20 cellular contexts compared by ENCODE assay signal in the genomic region with DNA sequence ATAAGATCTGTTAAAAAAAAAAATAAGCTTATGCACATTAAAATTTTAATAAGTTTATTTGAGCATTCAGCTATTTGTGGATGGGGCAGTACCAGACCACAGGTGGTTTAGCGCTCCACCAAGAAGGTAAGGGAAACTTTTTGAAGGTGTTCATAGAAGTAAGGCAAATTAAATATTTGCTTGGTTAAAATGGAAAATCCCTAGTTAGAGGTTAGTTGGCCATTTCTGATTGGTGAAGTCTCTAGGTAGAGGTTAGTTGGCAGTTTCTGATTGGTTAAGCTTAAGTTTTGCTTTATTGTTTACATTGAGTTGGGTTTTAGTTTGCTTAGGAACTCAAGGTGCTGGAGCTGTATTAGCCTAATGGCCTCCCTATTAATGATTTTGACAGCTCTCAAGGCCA. TPM values are rescaled to one million over a fixed set of nuclear protein-coding genes. Genes with fewer than 3 reads are reported as not detected.
DNase-seq lines count a peak whose midpoint lies in the region; ATAC-seq and TF ChIP-seq lines count a peak whose summit lies in the region.
"Had no signal": no experiment of that assay in that cellular context is flagged by ENCODE, and none has a peak within 500 bp of the region (broad histone marks: within the 10 kb centered on the region; RNA-seq: fewer than 3 reads in every experiment).

No MANE protein-coding gene starts in this region.

- H3K27me3 ChIP-seq in BE2C, result no peaks in the 10 kb centered on the region
- H3K27me3 ChIP-seq: sigmoid colon had no signal

- no peaks in the 10 kb centered on the region for H3K4me1 ChIP-seq in BE2C
- H3K4me1 ChIP-seq: A549, sigmoid colon had no signal

- TF ChIP-seq CTCF in 22Rv1 (IDR thresholded peaks at IDR 0.05), result no peak
- no peak for TF ChIP-seq CTCF in BE2C (IDR thresholded peaks at IDR 0.05; ENCODE audit: low read depth, low read length)

- peak overlapping the region; percentile 42 for H3K27ac ChIP-seq in 22Rv1
- H3K27ac ChIP-seq: A549, sigmoid colon, thoracic aorta had no signal

- H3K36me3 ChIP-seq in BE2C, result no peaks in the 10 kb centered on the region
- H3K36me3 ChIP-seq: sigmoid colon, thoracic aorta had no signal

- DNase-seq in hippocampal formation (lab: John Stamatoyannopoulos, UW), result no peak
- DNase-seq in BE2C, result no peak
- no peak for DNase-seq in pons (ENCODE audit: low spot score)
- DNase-seq in AG08395 (ENCODE audit: low spot score), result no peak
- DNase-seq: activated B cell treated with CpG ODN at 0.5 μM for 24 hours; activated CD8-positive, alpha-beta memory T cell treated with anti-CD3 and anti-CD28 coated beads for 24 hours; activated naive CD8-positive, alpha-beta T cell treated with anti-CD3 and anti-CD28 coated beads, Interleukin-2, amount 50 U/mL, for 24 hours; dermis blood vessel endothelial cell; left ventricle myocardium superior; NCI-H1105 treated with DMSO at 0.1 percent for 48 hours; NCI-H82; nucleus accumbens; PC-3; sigmoid colon had no signal

- ATAC-seq in GM18909 (IDR thresholded peaks at IDR 0.05; ENCODE audit: poor library complexity, unreplicated experiment) (peak; percentile 69), HG02759 (IDR thresholded peaks at IDR 0.05; ENCODE audit: unreplicated experiment) (peak; percentile 72), HG03521 (IDR thresholded peaks at IDR 0.05; ENCODE audit: unreplicated experiment) (peak; percentile 51)
- ATAC-seq: A549; activated naive CD8-positive, alpha-beta T cell treated with anti-CD3 and anti-CD28 coated beads, Interleukin-2, amount 50 U/mL, for 24 hours; left ventricle myocardium superior; PC-3 had no signal

- H3K9me3 ChIP-seq in BE2C, result no peaks in the 10 kb centered on the region
- H3K9me3 ChIP-seq: A549, sigmoid colon, thoracic aorta had no signal

- no peak overlapping the region for H3K4me3 ChIP-seq in BE2C (ENCODE audit: low read depth, low read length)
- H3K4me3 ChIP-seq: A549, sigmoid colon, thoracic aorta had no signal

RNA-seq across cellular contexts. Expression of a gene that starts 30.7 kb away (rescaled TPM):
- not detected for polyA plus RNA-seq in BE2C (2012; ENCODE audit: insufficient read depth, insufficient read length, low read depth)

RNA-seq across cellular contexts. Expression of a gene that starts 30.8 kb away (rescaled TPM):
- polyA plus RNA-seq in BE2C (2012; ENCODE audit: insufficient read depth, insufficient read length, low read depth), result 7.5 TPM
